17 cellular contexts compared by ENCODE assay signal in the genomic region with DNA sequence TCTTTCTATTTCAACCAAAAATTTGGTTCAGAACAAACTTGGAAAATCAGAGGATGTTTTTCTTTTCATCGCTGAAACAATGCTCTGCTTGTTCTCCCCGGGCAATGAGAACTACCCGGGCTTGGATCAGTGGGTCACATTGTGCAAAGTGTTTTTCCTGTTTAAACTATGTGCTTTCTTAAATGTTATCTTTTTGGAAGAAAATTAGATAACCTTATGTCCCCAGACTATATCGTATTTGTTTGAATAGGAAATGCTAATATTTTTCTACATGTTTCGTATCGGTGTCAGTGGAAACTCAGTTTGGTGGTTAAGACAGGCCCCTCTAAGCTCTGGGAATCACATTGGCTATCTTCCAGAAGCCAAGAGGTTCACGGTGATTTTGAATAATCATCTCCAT.
DNase-seq lines count a peak whose midpoint lies in the region; ATAC-seq, FAIRE-seq and TF ChIP-seq lines count a peak whose summit lies in the region.
"Had no signal": no experiment of that assay in that cellular context is flagged by ENCODE, and none has a peak within 500 bp of the region (broad histone marks: within the 10 kb centered on the region; RNA-seq: fewer than 3 reads in every experiment).

No MANE protein-coding gene starts in this region.

- BruUV-seq in Panc1 (replicated peaks; lab: Mats Ljungman, UMichigan) = no TSS peak
- BruUV-seq in endothelial cell of umbilical vein (replicated peaks; lab: Mats Ljungman, UMichigan) = no TSS peak

- FAIRE-seq in endothelial cell of umbilical vein (lab: Jason Lieb, UNC) = peak; percentile 50
- no peak for FAIRE-seq in RCC 7860 (lab: Jason Lieb, UNC)

- H3K4me1 ChIP-seq in Panc1 (ENCODE audit: control insufficient read depth, insufficient read depth, low read length) = 0 out of 2 replicates have a peak, but pooled peaks cover 4% of the 10 kb centered on the region
- peaks cover 5% of the 10 kb centered on the region for H3K4me1 ChIP-seq in endothelial cell of umbilical vein (ENCODE audit: control insufficient read depth, extremely low read depth, insufficient read depth, low read length)
- no peaks in the 10 kb centered on the region for H3K4me1 ChIP-seq in liver (ENCODE audit: control insufficient read depth in 4 of 4, insufficient read depth in 4 of 4, low read length in 3 of 4)
- H3K4me1 ChIP-seq in rectal smooth muscle tissue (ENCODE audit: control insufficient read depth, insufficient read depth, low read length) = peaks cover 17% of the 10 kb centered on the region
- H3K4me1 ChIP-seq in GM23248 (ENCODE audit: insufficient read depth) = peaks cover 17% of the 10 kb centered on the region

- CTCF ChIA-PET in Panc1 (lab: Charles Lee) = no interaction called here
- CTCF ChIA-PET in endothelial cell of umbilical vein (lab: Charles Lee) = interaction anchor here (0.8 kb wide), 1 partner anchor 9 kb away, joined by 3 read pairs; no protein-coding TSS in a partner anchor

- H3K27me3 ChIP-seq in Panc1 (ENCODE audit: control insufficient read depth, insufficient read depth, low read length) (no peaks in the 10 kb centered on the region; the same call in 1 of the 2 replicates), endothelial cell of umbilical vein (ENCODE audit: control insufficient read depth in 2 of 2, insufficient read depth in 2 of 2, low read length in 2 of 2) (no peaks in the 10 kb centered on the region), liver (ENCODE audit: control insufficient read depth in 4 of 4, insufficient read depth in 4 of 4, low read length in 3 of 4) (no peaks in the 10 kb centered on the region), rectal smooth muscle tissue (ENCODE audit: control insufficient read depth, insufficient read depth, low read length) (no peaks in the 10 kb centered on the region), GM23248 (replicated peaks; ENCODE audit: insufficient read depth) (no peaks in the 10 kb centered on the region)

- H2AFZ ChIP-seq in endothelial cell of umbilical vein (ENCODE audit: low read depth, low read length) (no peak overlapping the region), GM23248 (no peak overlapping the region)

- dilution Hi-C loops in endothelial cell of umbilical vein (cut with MboI; ENCODE audit: extremely low pct_ligation_motif_present, low sequenced_read_pairs) = no loop called here

- H3K9me3 ChIP-seq in Panc1 (ENCODE audit: control insufficient read depth, insufficient read depth, low read depth, low read length) (no peaks in the 10 kb centered on the region), endothelial cell of umbilical vein (replicated peaks; ENCODE audit: control insufficient read depth, insufficient read depth, low read length) (no peaks in the 10 kb centered on the region), liver (ENCODE audit: control insufficient read depth in 4 of 4, low read length in 3 of 4) (no peaks in the 10 kb centered on the region), GM23248 (ENCODE audit: low read depth) (no peaks in the 10 kb centered on the region)
- H3K9me3 ChIP-seq: psoas muscle had no signal

- DNase-seq in Panc1 (ENCODE audit: low read depth, low spot score) = no peak
- peak; percentile 78 for DNase-seq in endothelial cell of umbilical vein (ENCODE audit: low read depth, low spot score)
- DNase-seq in activated CD4-positive, alpha-beta T cell treated with anti-CD3 and anti-CD28 coated beads for 1 hour = no peak
- DNase-seq in ACHN = no peak
- no peak for DNase-seq in RCC 7860 (ENCODE audit: low spot score)
- no peak for DNase-seq in GM23248
- DNase-seq: activated CD4-positive, alpha-beta T cell treated with anti-CD3 and anti-CD28 coated beads, Interleukin-2, amount 50 U/mL, for 48 hours; activated T-cell treated with anti-CD3 and anti-CD28 coated beads, Interleukin-2, amount 50 U/mL, for 24 hours; CD4-positive, alpha-beta memory T cell; EL; H9; NCI-H187 treated with DMSO at 0.1 percent for 48 hours; NCI-H524 treated with DMSO at 0.1 percent for 48 hours; psoas muscle had no signal

- in situ Hi-C loops in Panc1 (cut with HindIII; ENCODE audit: low pct_unique_long_range_greater_than_20kb, low sequenced_read_pairs) = no loop called here
- in situ Hi-C loops in ACHN (cut with HindIII; ENCODE audit: low pct_ligation_motif_present, low pct_unique_long_range_greater_than_20kb, low sequenced_read_pairs) = no loop called here
- in situ Hi-C loops in GM23248 (cut with MboI) = no loop called here

- WGBS in liver = 48% methylated on average over 7 of the region's 7 CpGs
- 88 to 90% methylated on average over 7 of the region's 7 CpGs for WGBS in GM23248 (ENCODE audit: low coverage in 1 of 2, low lambda C conversion rate in 2 of 2, missing lambda C conversion rate in 2 of 2), 2 experiments

- TF ChIP-seq POLR2A in endothelial cell of umbilical vein (IDR thresholded peaks at IDR 0.05; ENCODE audit: low read depth, low read length) = no peak

- POLR2A ChIA-PET in Panc1 (lab: Charles Lee) (no interaction called here), endothelial cell of umbilical vein (lab: Charles Lee) (interaction anchor here (0.5 kb wide), 1 partner anchor 270 kb away, joined by 3 read pairs; no protein-coding TSS in a partner anchor)

- no peaks in the 10 kb centered on the region for H3K9me2 ChIP-seq in GM23248 (ENCODE audit: insufficient read depth)

- H3K4me2 ChIP-seq in endothelial cell of umbilical vein (ENCODE audit: insufficient read depth, low read length) (peak overlapping the region; percentile 17), GM23248 (ENCODE audit: unreplicated experiment) (no peak overlapping the region)

- H3K36me3 ChIP-seq in Panc1 (ENCODE audit: control insufficient read depth, insufficient read depth, low read length) (no peaks in the 10 kb centered on the region), endothelial cell of umbilical vein (ENCODE audit: control insufficient read depth in 2 of 2, extremely low read depth in 1 of 2, insufficient read depth in 2 of 2, low read length in 2 of 2) (no peaks in the 10 kb centered on the region), liver (ENCODE audit: control insufficient read depth in 4 of 4, insufficient read depth in 3 of 4, low read depth in 1 of 4, low read length in 3 of 4) (no peaks in the 10 kb centered on the region), rectal smooth muscle tissue (ENCODE audit: control insufficient read depth, insufficient read depth, low read length) (no peaks in the 10 kb centered on the region), GM23248 (ENCODE audit: low read depth) (no peaks in the 10 kb centered on the region)

- H3K4me3 ChIP-seq in Panc1 (ENCODE audit: low read depth in 2 of 2, low read length in 2 of 2) (no peak overlapping the region), endothelial cell of umbilical vein (replicated peaks in 1 of 3; ENCODE audit: insufficient read depth in 1 of 3, low read depth in 1 of 3, low read length in 3 of 3) (no peak overlapping the region), liver (ENCODE audit: low read depth in 1 of 3, low read length in 3 of 3) (no peak overlapping the region), rectal smooth muscle tissue (ENCODE audit: low read length) (no peak overlapping the region), GM23248 (no peak overlapping the region)
- H3K4me3 ChIP-seq: psoas muscle had no signal

- H4K20me1 ChIP-seq in endothelial cell of umbilical vein (replicated peaks; ENCODE audit: control insufficient read depth, extremely low read depth, insufficient read depth, low read length) (no peaks in the 10 kb centered on the region), GM23248 (ENCODE audit: insufficient read depth) (no peaks in the 10 kb centered on the region)

- no peaks in the 10 kb centered on the region for H3K79me2 ChIP-seq in endothelial cell of umbilical vein (ENCODE audit: control insufficient read depth, insufficient read depth, low read length)
- no peaks in the 10 kb centered on the region for H3K79me2 ChIP-seq in GM23248 (ENCODE audit: insufficient read depth)

- intact Hi-C loops in Panc1 (cut with micrococcal nuclease; ENCODE audit: unreplicated experiment) = loop anchor here (10.0 kb wide), 1 partner anchor 558 kb away; no protein-coding TSS in a partner anchor
- intact Hi-C loops in endothelial cell of umbilical vein (cut with micrococcal nuclease) = loop anchor here (2.0 kb wide), 1 partner anchor 14 kb away; no protein-coding TSS in a partner anchor

- no peak for TF ChIP-seq RAD21 in liver (IDR thresholded peaks at IDR 0.05)

- 0 out of 2 replicates have a peak, but pooled peaks have one; percentile 42 for ATAC-seq in Panc1
- ATAC-seq: psoas muscle had no signal

- H3F3A ChIP-seq in GM23248 (ENCODE audit: insufficient read depth) = peaks cover 9% of the 10 kb centered on the region

- TF ChIP-seq CTCF in Panc1 (IDR thresholded peaks at IDR 0.05) (no peak), endothelial cell of umbilical vein (IDR thresholded peaks at IDR 0.05; ENCODE audit: extremely low read depth in 1 of 2, insufficient read depth in 1 of 2, low read depth in 1 of 2, low read length in 2 of 2) (no peak), liver (IDR thresholded peaks at IDR 0.05; ENCODE audit: low read depth, low read length, missing input control) (no peak)

- H3K27ac ChIP-seq in Panc1 (ENCODE audit: low read length) (no peak overlapping the region; the same call in 1 of the 2 replicates), endothelial cell of umbilical vein (ENCODE audit: insufficient read depth, low read depth, low read length) (no peak overlapping the region), liver (ENCODE audit: low read depth in 1 of 2, low read length in 2 of 2) (no peak overlapping the region), rectal smooth muscle tissue (ENCODE audit: low read depth, low read length) (peak overlapping the region; percentile 12), GM23248 (no peak overlapping the region)
- H3K27ac ChIP-seq: epithelial cell of prostate, psoas muscle had no signal

- no peak overlapping the region for H3K9ac ChIP-seq in endothelial cell of umbilical vein (replicated peaks; ENCODE audit: extremely low read depth, insufficient read depth, low read length)
- no peak overlapping the region for H3K9ac ChIP-seq in liver (ENCODE audit: low read depth in 1 of 2, low read length in 2 of 2)
- no peak overlapping the region for H3K9ac ChIP-seq in rectal smooth muscle tissue (ENCODE audit: low read length)
- no peak overlapping the region for H3K9ac ChIP-seq in GM23248

- no peaks in the 10 kb centered on the region for H3K9me1 ChIP-seq in endothelial cell of umbilical vein (replicated peaks; ENCODE audit: control insufficient read depth, extremely low read depth, insufficient read depth, low read length)

TF ChIP-seq in endothelial cell of umbilical vein, 7 proteins besides CTCF, POLR2A, EP300 and RAD21:
- TF ChIP-seq EZH2 (IDR thresholded peaks at IDR 0.05; ENCODE audit: borderline replicate concordance, low read depth, low read length, severe bottlenecking) (no peak), GATA2 (IDR thresholded peaks at IDR 0.05; ENCODE audit: insufficient read depth, insufficient read length, low read depth, low read length) (peak; percentile 50)

TF ChIP-seq in liver, 16 proteins besides CTCF, POLR2A, EP300 and RAD21 (continues in another document):
- TF ChIP-seq ATF3 (IDR thresholded peaks at IDR 0.05) (no peak), GABPA (IDR thresholded peaks at IDR 0.05 in 1 of 2, conservative IDR thresholded peaks at IDR 0.05 in 1 of 2) (no peak), NR2F2 (IDR thresholded peaks at IDR 0.05) (peak; percentile 85)
